Comparison of ENCODE assay signal across 1 cellular context in genomic region chr1:32394890-32395415, GRCh38.
TF ChIP-seq lines count a peak whose summit lies in the region.

No MANE protein-coding gene starts in this region.

TF ChIP-seq in HEK293, 187 proteins besides CTCF, POLR2A, EP300 and RAD21 (continued from another document and continues in another):
- TF ChIP-seq, protein P1, sequence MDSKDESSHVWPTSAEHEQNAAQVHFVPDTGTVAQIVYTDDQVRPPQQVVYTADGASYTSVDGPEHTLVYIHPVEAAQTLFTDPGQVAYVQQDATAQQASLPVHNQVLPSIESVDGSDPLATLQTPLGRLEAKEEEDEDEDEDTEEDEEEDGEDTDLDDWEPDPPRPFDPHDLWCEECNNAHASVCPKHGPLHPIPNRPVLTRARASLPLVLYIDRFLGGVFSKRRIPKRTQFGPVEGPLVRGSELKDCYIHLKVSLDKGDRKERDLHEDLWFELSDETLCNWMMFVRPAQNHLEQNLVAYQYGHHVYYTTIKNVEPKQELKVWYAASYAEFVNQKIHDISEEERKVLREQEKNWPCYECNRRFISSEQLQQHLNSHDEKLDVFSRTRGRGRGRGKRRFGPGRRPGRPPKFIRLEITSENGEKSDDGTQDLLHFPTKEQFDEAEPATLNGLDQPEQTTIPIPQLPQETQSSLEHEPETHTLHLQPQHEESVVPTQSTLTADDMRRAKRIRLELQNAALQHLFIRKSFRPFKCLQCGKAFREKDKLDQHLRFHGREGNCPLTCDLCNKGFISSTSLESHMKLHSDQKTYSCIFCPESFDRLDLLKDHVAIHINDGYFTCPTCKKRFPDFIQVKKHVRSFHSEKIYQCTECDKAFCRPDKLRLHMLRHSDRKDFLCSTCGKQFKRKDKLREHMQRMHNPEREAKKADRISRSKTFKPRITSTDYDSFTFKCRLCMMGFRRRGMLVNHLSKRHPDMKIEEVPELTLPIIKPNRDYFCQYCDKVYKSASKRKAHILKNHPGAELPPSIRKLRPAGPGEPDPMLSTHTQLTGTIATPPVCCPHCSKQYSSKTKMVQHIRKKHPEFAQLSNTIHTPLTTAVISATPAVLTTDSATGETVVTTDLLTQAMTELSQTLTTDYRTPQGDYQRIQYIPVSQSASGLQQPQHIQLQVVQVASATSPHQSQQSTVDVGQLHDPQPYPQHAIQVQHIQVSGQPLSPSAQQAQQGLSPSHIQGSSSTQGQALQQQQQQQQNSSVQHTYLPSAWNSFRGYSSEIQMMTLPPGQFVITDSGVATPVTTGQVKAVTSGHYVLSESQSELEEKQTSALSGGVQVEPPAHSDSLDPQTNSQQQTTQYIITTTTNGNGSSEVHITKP (tag by site-specific recombination; IDR thresholded peaks at IDR 0.05) = peak; percentile 95
- TF ChIP-seq EGR2 (tag by site-specific recombination; IDR thresholded peaks at IDR 0.05; ENCODE audit: low read depth) (no peak), ZNF830 (tag by site-specific recombination; IDR thresholded peaks at IDR 0.05; ENCODE audit: low read depth) (no peak), ZNF473 (tag by site-specific recombination; IDR thresholded peaks at IDR 0.05) (no peak), ZNF513 (tag by site-specific recombination; IDR thresholded peaks at IDR 0.05) (no peak), HOXC10 (CRISPR knock-in tag; IDR thresholded peaks at IDR 0.05) (no peak), ZNF501 (tag by site-specific recombination; IDR thresholded peaks at IDR 0.05) (no peak), ZNF335 (tag by site-specific recombination; conservative IDR thresholded peaks at IDR 0.05) (peak; percentile 72), ZSCAN18 (tag by site-specific recombination; IDR thresholded peaks at IDR 0.05) (no peak), MEIS1 (CRISPR knock-in tag; IDR thresholded peaks at IDR 0.05; ENCODE audit: borderline replicate concordance) (no peak), ZNF560 (tag by site-specific recombination; IDR thresholded peaks at IDR 0.05; ENCODE audit: borderline replicate concordance) (no peak), HOXD13 (CRISPR knock-in tag; IDR thresholded peaks at IDR 0.05; ENCODE audit: borderline replicate concordance) (no peak), ZNF488 (tag by site-specific recombination; IDR thresholded peaks at IDR 0.05) (no peak), KLF10 (tag by site-specific recombination; IDR thresholded peaks at IDR 0.05) (no peak; the same call in 1 of the 2 replicates), ZNF623 (tag by site-specific recombination; IDR thresholded peaks at IDR 0.05) (no peak), ZNF449 (tag by site-specific recombination; IDR thresholded peaks at IDR 0.05) (0 out of 2 replicates have a peak, but pooled peaks have one; percentile 9), FEZF1 (tag by site-specific recombination; IDR thresholded peaks at IDR 0.05) (no peak), ZNF600 (tag by site-specific recombination; IDR thresholded peaks at IDR 0.05) (0 out of 2 replicates have a peak, but pooled peaks have one; percentile 47), ZNF76 (tag by site-specific recombination; IDR thresholded peaks at IDR 0.05; ENCODE audit: borderline replicate concordance, low read depth) (no peak), ZFHX2 (tag by site-specific recombination; conservative IDR thresholded peaks at IDR 0.05) (no peak), ZNF146 (tag by site-specific recombination; IDR thresholded peaks at IDR 0.05) (no peak), INSM2 (tag by site-specific recombination; IDR thresholded peaks at IDR 0.05) (0 out of 2 replicates have a peak, but pooled peaks have one; percentile 46), ZNF561 (tag by site-specific recombination; IDR thresholded peaks at IDR 0.05; ENCODE audit: borderline replicate concordance) (0 out of 2 replicates have a peak, but pooled peaks have one; percentile 32), ZNF391 (tag by site-specific recombination; IDR thresholded peaks at IDR 0.05; ENCODE audit: borderline replicate concordance, low read depth) (peak; percentile 11; the same call in 1 of the 2 replicates), ZNF658 (tag by site-specific recombination; IDR thresholded peaks at IDR 0.05) (no peak), ZBTB44 (tag by site-specific recombination; IDR thresholded peaks at IDR 0.05) (no peak)
- TF ChIP-seq, protein P2, sequence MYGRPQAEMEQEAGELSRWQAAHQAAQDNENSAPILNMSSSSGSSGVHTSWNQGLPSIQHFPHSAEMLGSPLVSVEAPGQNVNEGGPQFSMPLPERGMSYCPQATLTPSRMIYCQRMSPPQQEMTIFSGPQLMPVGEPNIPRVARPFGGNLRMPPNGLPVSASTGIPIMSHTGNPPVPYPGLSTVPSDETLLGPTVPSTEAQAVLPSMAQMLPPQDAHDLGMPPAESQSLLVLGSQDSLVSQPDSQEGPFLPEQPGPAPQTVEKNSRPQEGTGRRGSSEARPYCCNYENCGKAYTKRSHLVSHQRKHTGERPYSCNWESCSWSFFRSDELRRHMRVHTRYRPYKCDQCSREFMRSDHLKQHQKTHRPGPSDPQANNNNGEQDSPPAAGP (tag by site-specific recombination; IDR thresholded peaks at IDR 0.05) = no peak
- TF ChIP-seq, protein P3, sequence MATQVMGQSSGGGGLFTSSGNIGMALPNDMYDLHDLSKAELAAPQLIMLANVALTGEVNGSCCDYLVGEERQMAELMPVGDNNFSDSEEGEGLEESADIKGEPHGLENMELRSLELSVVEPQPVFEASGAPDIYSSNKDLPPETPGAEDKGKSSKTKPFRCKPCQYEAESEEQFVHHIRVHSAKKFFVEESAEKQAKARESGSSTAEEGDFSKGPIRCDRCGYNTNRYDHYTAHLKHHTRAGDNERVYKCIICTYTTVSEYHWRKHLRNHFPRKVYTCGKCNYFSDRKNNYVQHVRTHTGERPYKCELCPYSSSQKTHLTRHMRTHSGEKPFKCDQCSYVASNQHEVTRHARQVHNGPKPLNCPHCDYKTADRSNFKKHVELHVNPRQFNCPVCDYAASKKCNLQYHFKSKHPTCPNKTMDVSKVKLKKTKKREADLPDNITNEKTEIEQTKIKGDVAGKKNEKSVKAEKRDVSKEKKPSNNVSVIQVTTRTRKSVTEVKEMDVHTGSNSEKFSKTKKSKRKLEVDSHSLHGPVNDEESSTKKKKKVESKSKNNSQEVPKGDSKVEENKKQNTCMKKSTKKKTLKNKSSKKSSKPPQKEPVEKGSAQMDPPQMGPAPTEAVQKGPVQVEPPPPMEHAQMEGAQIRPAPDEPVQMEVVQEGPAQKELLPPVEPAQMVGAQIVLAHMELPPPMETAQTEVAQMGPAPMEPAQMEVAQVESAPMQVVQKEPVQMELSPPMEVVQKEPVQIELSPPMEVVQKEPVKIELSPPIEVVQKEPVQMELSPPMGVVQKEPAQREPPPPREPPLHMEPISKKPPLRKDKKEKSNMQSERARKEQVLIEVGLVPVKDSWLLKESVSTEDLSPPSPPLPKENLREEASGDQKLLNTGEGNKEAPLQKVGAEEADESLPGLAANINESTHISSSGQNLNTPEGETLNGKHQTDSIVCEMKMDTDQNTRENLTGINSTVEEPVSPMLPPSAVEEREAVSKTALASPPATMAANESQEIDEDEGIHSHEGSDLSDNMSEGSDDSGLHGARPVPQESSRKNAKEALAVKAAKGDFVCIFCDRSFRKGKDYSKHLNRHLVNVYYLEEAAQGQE (tag by site-specific recombination; IDR thresholded peaks at IDR 0.05) = 0 out of 2 replicates have a peak, but pooled peaks have one; percentile 1
- TF ChIP-seq, protein P4, sequence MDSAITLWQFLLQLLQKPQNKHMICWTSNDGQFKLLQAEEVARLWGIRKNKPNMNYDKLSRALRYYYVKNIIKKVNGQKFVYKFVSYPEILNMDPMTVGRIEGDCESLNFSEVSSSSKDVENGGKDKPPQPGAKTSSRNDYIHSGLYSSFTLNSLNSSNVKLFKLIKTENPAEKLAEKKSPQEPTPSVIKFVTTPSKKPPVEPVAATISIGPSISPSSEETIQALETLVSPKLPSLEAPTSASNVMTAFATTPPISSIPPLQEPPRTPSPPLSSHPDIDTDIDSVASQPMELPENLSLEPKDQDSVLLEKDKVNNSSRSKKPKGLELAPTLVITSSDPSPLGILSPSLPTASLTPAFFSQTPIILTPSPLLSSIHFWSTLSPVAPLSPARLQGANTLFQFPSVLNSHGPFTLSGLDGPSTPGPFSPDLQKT (IDR thresholded peaks at IDR 0.05; ENCODE audit: borderline replicate concordance, low read depth, low read length) = no peak
- TF ChIP-seq, protein P5, sequence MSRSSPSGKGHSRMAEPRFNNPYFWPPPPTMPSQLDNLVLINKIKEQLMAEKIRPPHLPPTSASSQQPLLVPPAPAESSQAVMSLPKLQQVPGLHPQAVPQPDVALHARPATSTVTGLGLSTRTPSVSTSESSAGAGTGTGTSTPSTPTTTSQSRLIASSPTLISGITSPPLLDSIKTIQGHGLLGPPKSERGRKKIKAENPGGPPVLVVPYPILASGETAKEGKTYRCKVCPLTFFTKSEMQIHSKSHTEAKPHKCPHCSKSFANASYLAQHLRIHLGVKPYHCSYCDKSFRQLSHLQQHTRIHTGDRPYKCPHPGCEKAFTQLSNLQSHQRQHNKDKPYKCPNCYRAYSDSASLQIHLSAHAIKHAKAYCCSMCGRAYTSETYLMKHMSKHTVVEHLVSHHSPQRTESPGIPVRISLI (tag by site-specific recombination; IDR thresholded peaks at IDR 0.05) = no peak
- TF ChIP-seq, protein P6, sequence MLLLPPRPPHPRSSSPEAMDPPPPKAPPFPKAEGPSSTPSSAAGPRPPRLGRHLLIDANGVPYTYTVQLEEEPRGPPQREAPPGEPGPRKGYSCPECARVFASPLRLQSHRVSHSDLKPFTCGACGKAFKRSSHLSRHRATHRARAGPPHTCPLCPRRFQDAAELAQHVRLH (tag by site-specific recombination; IDR thresholded peaks at IDR 0.05) = no peak
